1 cellular context compared by ENCODE assay signal in genomic region chr3:129919806-129920205, GRCh38.
TF ChIP-seq lines count a peak whose summit lies in the region.

No MANE protein-coding gene starts in this region.

TF ChIP-seq in IMR-90, 13 proteins besides CTCF, POLR2A, EP300 and RAD21 (continued from another document):
- TF ChIP-seq MXI1 (IDR thresholded peaks at IDR 0.05; ENCODE audit: borderline replicate concordance, low read depth, low read length) = no peak
